ENCODE assay signal across 8 cellular contexts in genomic region chr14:94695231-94695630, GRCh38.
"Had no signal": no experiment of that assay in that cellular context is flagged by ENCODE, and none has a peak within 500 bp of the region (broad histone marks: within the 10 kb centered on the region; RNA-seq: fewer than 3 reads in every experiment).

No MANE protein-coding gene starts in this region.

- H3K4me3 ChIP-seq: K562 had no signal

- DNase-seq: GOT3, H9, HCEC 1CT, IMR-90, KG1 had no signal

- ATAC-seq: K562 had no signal

- H3K4me3 Mint-ChIP-seq: H9 had no signal

- FAIRE-seq: H54, HTR-8/SVneo, K562 had no signal
